ENCODE assay signal across 16 cellular contexts in the genomic region with DNA sequence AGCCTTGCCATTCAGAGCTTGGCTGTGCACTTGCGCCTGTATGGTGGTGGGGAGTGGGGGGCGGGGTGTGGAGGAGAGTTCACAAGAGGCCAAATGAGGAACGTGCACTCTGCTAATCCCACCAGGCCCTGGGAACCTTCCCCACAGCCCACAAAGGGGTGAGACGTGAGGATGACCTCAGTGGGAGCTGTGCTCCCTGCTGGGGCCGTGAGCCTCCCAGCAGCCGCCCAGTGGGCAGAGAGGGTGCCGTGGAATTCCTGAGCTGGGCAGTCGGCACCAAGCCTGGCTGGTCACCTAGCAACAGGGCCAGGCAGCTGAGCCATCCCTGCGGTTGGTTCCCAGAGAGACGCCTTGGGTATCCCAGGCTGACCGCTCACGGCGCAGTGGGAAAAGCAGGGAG. TPM values are rescaled to one million over a fixed set of nuclear protein-coding genes. Genes with fewer than 3 reads are reported as not detected.
DNase-seq lines count a peak whose midpoint lies in the region; ATAC-seq and TF ChIP-seq lines count a peak whose summit lies in the region.
"Had no signal": no experiment of that assay in that cellular context is flagged by ENCODE, and none has a peak within 500 bp of the region (broad histone marks: within the 10 kb centered on the region; RNA-seq: fewer than 3 reads in every experiment).

No MANE protein-coding gene starts in this region.

- intact Hi-C loops in sigmoid colon (cut with DNase I) (loop anchor here (5.0 kb wide), 1 partner anchor 67 kb away; a partner anchor contains a TSS), natural killer cell (cut with micrococcal nuclease) (no loop called here)

- no peak for ATAC-seq in natural killer cell
- no peak for ATAC-seq in natural killer cell treated with Interleukin-12 subunit alpha and Interleukin-12 subunit beta and Interleukin-15 and Interleukin-18, amount 100 ng/mL, for 72 hours
- no peak for ATAC-seq in HG03457 (IDR thresholded peaks at IDR 0.05; ENCODE audit: unreplicated experiment)
- no peak for ATAC-seq in GM18861 (IDR thresholded peaks at IDR 0.05; ENCODE audit: unreplicated experiment)
- ATAC-seq: esophagus mucosa; stimulated activated effector memory CD8-positive, alpha-beta T cell treated with anti-CD3 and anti-CD28 coated beads, Interleukin-12 subunit alpha, Interleukin-12 subunit beta, amount 100 ng/mL, for 72 hours had no signal

- H3K27me3 Mint-ChIP-seq in natural killer cell (ENCODE audit: low read depth in 2 of 2): no peaks in the 10 kb centered on the region
- no peaks in the 10 kb centered on the region for H3K27me3 Mint-ChIP-seq in natural killer cell treated with Interleukin-12 subunit alpha and Interleukin-12 subunit beta and Interleukin-15 and Interleukin-18, amount 100 ng/mL, for 72 hours
- H3K27me3 Mint-ChIP-seq: activated naive CD4-positive, alpha-beta T cell treated with anti-CD3 and anti-CD28 coated beads, Interleukin-2, amount 50 U/mL, for 24 hours had no signal

- no peak for TF ChIP-seq POLR2A in sigmoid colon (IDR thresholded peaks at IDR 0.05)

- H3K36me3 Mint-ChIP-seq in natural killer cell: no peaks in the 10 kb centered on the region
- no peaks in the 10 kb centered on the region for H3K36me3 Mint-ChIP-seq in natural killer cell treated with Interleukin-12 subunit alpha and Interleukin-12 subunit beta and Interleukin-15 and Interleukin-18, amount 100 ng/mL, for 72 hours
- H3K36me3 Mint-ChIP-seq: activated naive CD4-positive, alpha-beta T cell treated with anti-CD3 and anti-CD28 coated beads, Interleukin-2, amount 50 U/mL, for 24 hours; CD14-positive monocyte; memory B cell; stimulated activated effector memory CD8-positive, alpha-beta T cell treated with anti-CD3 and anti-CD28 coated beads, Interleukin-12 subunit alpha, Interleukin-12 subunit beta, amount 100 ng/mL, for 72 hours had no signal

- H3K27ac Mint-ChIP-seq in natural killer cell: no peak overlapping the region
- H3K27ac Mint-ChIP-seq in natural killer cell treated with Interleukin-12 subunit alpha and Interleukin-12 subunit beta and Interleukin-15 and Interleukin-18, amount 100 ng/mL, for 72 hours: no peak overlapping the region
- H3K27ac Mint-ChIP-seq: activated naive CD4-positive, alpha-beta T cell treated with anti-CD3 and anti-CD28 coated beads, Interleukin-2, amount 50 U/mL, for 24 hours; memory B cell; stimulated activated effector memory CD8-positive, alpha-beta T cell treated with anti-CD3 and anti-CD28 coated beads, Interleukin-12 subunit alpha, Interleukin-12 subunit beta, amount 100 ng/mL, for 72 hours had no signal

- H3K4me1 ChIP-seq in HEK293 (ENCODE audit: control insufficient read depth, insufficient read depth, low read length) (peaks cover 3% of the 10 kb centered on the region; the same call in 1 of the 2 replicates), sigmoid colon (peaks cover 0 to 80% (median 77%) of the 10 kb centered on the region in 4 donors)

- H3K36me3 ChIP-seq in HEK293 (ENCODE audit: control insufficient read depth in 2 of 2, insufficient read depth in 1 of 2, low read length in 2 of 2): no peaks in the 10 kb centered on the region
- H3K36me3 ChIP-seq in sigmoid colon: peaks cover 0 to 4% (median 0%) of the 10 kb centered on the region in 4 donors

- H3K4me3 ChIP-seq in HEK293 (ENCODE audit: low read depth, low read length): no peak overlapping the region
- H3K4me3 ChIP-seq in sigmoid colon: no peak overlapping the region

- DNase-seq in amygdala (lab: John Stamatoyannopoulos, UW): peak in 40 of 56 donors; percentile 11 to 69 (median 40)
- peak; percentile 75 for DNase-seq in kidney glomerular epithelial cell (lab: John Stamatoyannopoulos, UW)
- DNase-seq in sigmoid colon: peak; percentile 90
- no peak for DNase-seq in natural killer cell
- DNase-seq in natural killer cell treated with Interleukin-12 subunit alpha and Interleukin-12 subunit beta and Interleukin-15 and Interleukin-18, amount 100 ng/mL, for 72 hours (ENCODE audit: low spot score): no peak
- DNase-seq: GOT3; stimulated activated CD4-positive, alpha-beta T cell treated with anti-CD3 and anti-CD28 coated beads, Interleukin-4, amount 100 ng/mL, for 1 hour had no signal

- POLR2A ChIA-PET in HEK293 (lab: Yijun Ruan, JAX): interaction anchor here (0.6 to 1.2 kb wide), 2 partner anchors 10 to 89 kb away, joined by 3 read pairs; no protein-coding TSS in a partner anchor

- WGBS in sigmoid colon, 2 donors: 86 to 90% methylated on average over 13 of the region's 13 CpGs

- TF ChIP-seq CTCF in HEK293 (tag by site-specific recombination; IDR thresholded peaks at IDR 0.05) (no peak), sigmoid colon (IDR thresholded peaks at IDR 0.05) (no peak), natural killer cell (IDR thresholded peaks at IDR 0.05) (no peak)

- no peaks in the 10 kb centered on the region for H3K4me1 Mint-ChIP-seq in natural killer cell
- H3K4me1 Mint-ChIP-seq in natural killer cell treated with Interleukin-12 subunit alpha and Interleukin-12 subunit beta and Interleukin-15 and Interleukin-18, amount 100 ng/mL, for 72 hours (ENCODE audit: low read depth in 2 of 2): no peaks in the 10 kb centered on the region
- H3K4me1 Mint-ChIP-seq: activated naive CD4-positive, alpha-beta T cell treated with anti-CD3 and anti-CD28 coated beads, Interleukin-2, amount 50 U/mL, for 24 hours; memory B cell; stimulated activated effector memory CD8-positive, alpha-beta T cell treated with anti-CD3 and anti-CD28 coated beads, Interleukin-12 subunit alpha, Interleukin-12 subunit beta, amount 100 ng/mL, for 72 hours had no signal

- H3K27ac ChIP-seq in HEK293 (ENCODE audit: extremely low read depth, low read depth, low read length): no peak overlapping the region
- peak overlapping the region; percentile 74 to 94 (median 87) for H3K27ac ChIP-seq in sigmoid colon
- H3K27ac ChIP-seq: VCaP had no signal

- CTCF ChIA-PET in HEK293 (lab: Yijun Ruan, JAX): no interaction called here

- TF ChIP-seq EP300 in sigmoid colon (IDR thresholded peaks at IDR 0.05): no peak

- H3K4me3 Mint-ChIP-seq in natural killer cell: no peak overlapping the region
- no peak overlapping the region for H3K4me3 Mint-ChIP-seq in natural killer cell treated with Interleukin-12 subunit alpha and Interleukin-12 subunit beta and Interleukin-15 and Interleukin-18, amount 100 ng/mL, for 72 hours
- H3K4me3 Mint-ChIP-seq: activated naive CD4-positive, alpha-beta T cell treated with anti-CD3 and anti-CD28 coated beads, Interleukin-2, amount 50 U/mL, for 24 hours; CD14-positive monocyte; memory B cell; stimulated activated effector memory CD8-positive, alpha-beta T cell treated with anti-CD3 and anti-CD28 coated beads, Interleukin-12 subunit alpha, Interleukin-12 subunit beta, amount 100 ng/mL, for 72 hours had no signal

- no peaks in the 10 kb centered on the region for H3K9me3 Mint-ChIP-seq in natural killer cell
- no peaks in the 10 kb centered on the region for H3K9me3 Mint-ChIP-seq in natural killer cell treated with Interleukin-12 subunit alpha and Interleukin-12 subunit beta and Interleukin-15 and Interleukin-18, amount 100 ng/mL, for 72 hours
- H3K9me3 Mint-ChIP-seq: activated naive CD4-positive, alpha-beta T cell treated with anti-CD3 and anti-CD28 coated beads, Interleukin-2, amount 50 U/mL, for 24 hours; CD14-positive monocyte; memory B cell; stimulated activated effector memory CD8-positive, alpha-beta T cell treated with anti-CD3 and anti-CD28 coated beads, Interleukin-12 subunit alpha, Interleukin-12 subunit beta, amount 100 ng/mL, for 72 hours had no signal

- H3K9me3 ChIP-seq in HEK293 (ENCODE audit: control insufficient read depth, insufficient read depth, low read depth, low read length): no peaks in the 10 kb centered on the region
- no peaks in the 10 kb centered on the region for H3K9me3 ChIP-seq in sigmoid colon

- no peaks in the 10 kb centered on the region for H3K27me3 ChIP-seq in sigmoid colon

TF ChIP-seq in HEK293, 187 proteins besides CTCF, POLR2A, EP300 and RAD21:
- no peak for TF ChIP-seq ZNF221 (tag by site-specific recombination; IDR thresholded peaks at IDR 0.05; ENCODE audit: borderline replicate concordance)
- peak; percentile 78 for TF ChIP-seq ZIC2 (tag by site-specific recombination; IDR thresholded peaks at IDR 0.05)

RNA-seq across cellular contexts. Expression of a gene that starts 53.7 kb away (rescaled TPM):
- 10 to 100 TPM; 13.2 to 20.5 (median 18.4) TPM for total RNA-seq in sigmoid colon
- 10 to 100 TPM; 14.4 to 25.9 (median 17.6) TPM for polyA plus RNA-seq in sigmoid colon
- total RNA-seq in natural killer cell: 100 to 1,000 TPM; 155 to 168 (median 165) TPM
- 100 to 1,000 TPM in 1 of 2 donors, 10 to 100 TPM in 1; 78.6 to 105 TPM for total RNA-seq in natural killer cell treated with Interleukin-12 subunit alpha and Interleukin-12 subunit beta and Interleukin-15 and Interleukin-18, amount 100 ng/mL, for 72 hours

RNA-seq across cellular contexts. Expression of a gene that starts 54.2 kb away (rescaled TPM):
- 100 to 1,000 TPM; 130 to 164 (median 152) TPM for total RNA-seq in sigmoid colon
- 10 to 100 TPM; 34.6 to 54.7 (median 53.6) TPM for polyA plus RNA-seq in sigmoid colon
- total RNA-seq in natural killer cell: 100 to 1,000 TPM; 111 to 160 (median 137) TPM
- 10 to 100 TPM; 80.6 to 96.7 TPM for total RNA-seq in natural killer cell treated with Interleukin-12 subunit alpha and Interleukin-12 subunit beta and Interleukin-15 and Interleukin-18, amount 100 ng/mL, for 72 hours

Comparison
In these comparisons a context has a peak if more than half of its experiments do, and no peak if none do; other contexts are left out.
1. DNase-seq: peak in amygdala (40 of 56), kidney glomerular epithelial cell (single experiment) and sigmoid colon (single experiment); none in natural killer cell (single experiment) and natural killer cell treated with Interleukin-12 subunit alpha and Interleukin-12 subunit beta and Interleukin-15 and Interleukin-18, amount 100 ng/mL, for 72 hours (single experiment).